ENCODE assay signal across 8 cellular contexts in genomic region chr5:95962785-95963184, GRCh38. TPM values are rescaled to one million over a fixed set of nuclear protein-coding genes. Genes with fewer than 3 reads are reported as not detected.
A peak's percentile ranks its signal among the peaks of the same experiment; 100 is the strongest.
DNase-seq lines count a peak whose midpoint lies in the region; ATAC-seq and TF ChIP-seq lines count a peak whose summit lies in the region.

No MANE protein-coding gene starts in this region.

- intact Hi-C loops in activated CD4-positive, alpha-beta T cell treated with anti-CD3 and anti-CD28 coated beads for 36 hours (cut with DNase I, micrococcal nuclease): loop anchor here (1.0 to 5.0 kb wide), 10 partner anchors 92 to 972 kb away; partner anchors contain the start of genes CAST (in 1 of the 2) and RFESD (in 1 of the 2)
- intact Hi-C loops in thyroid gland (cut with DNase I): loop anchor here (10.0 kb wide), 1 partner anchor 372 kb away; no protein-coding TSS in a partner anchor

- H3K4me1 ChIP-seq in adipocyte (ENCODE audit: control insufficient read depth, insufficient read depth, low read length) (peaks cover 8% of the 10 kb centered on the region), thyroid gland (peaks cover 19 to 24% of the 10 kb centered on the region in 2 donors)

- peak; percentile 37 for DNase-seq in activated CD4-positive, alpha-beta T cell treated with anti-CD3 and anti-CD28 coated beads for 36 hours
- DNase-seq in activated CD4-positive, alpha-beta T cell treated with anti-CD3 and anti-CD28 coated beads, Interleukin-2, amount 50 U/mL, for 1 hour: no peak
- DNase-seq in adipocyte (ENCODE audit: low read depth): no peak
- peak; percentile 9 for DNase-seq in left kidney (ENCODE audit: low read depth, low spot score)
- peak in 1 of 2 donors; percentile 21 for DNase-seq in thyroid gland
- DNase-seq in stimulated activated CD4-positive, alpha-beta T cell treated with anti-CD3 and anti-CD28 coated beads, Interleukin-4, amount 100 ng/mL, for 24 hours: no peak

- H3K9me3 Mint-ChIP-seq in activated CD4-positive, alpha-beta T cell treated with anti-CD3 and anti-CD28 coated beads for 36 hours (ENCODE audit: low read depth): no peaks in the 10 kb centered on the region

- H3K36me3 ChIP-seq in adipocyte (ENCODE audit: control insufficient read depth, insufficient read depth, low read length, severe bottlenecking) (peaks cover 23% of the 10 kb centered on the region), thyroid gland (no peaks in the 10 kb centered on the region)

- peak overlapping the region; percentile 99 to 100 (median 99) for H3K27ac ChIP-seq in thyroid gland

- peaks cover 23% of the 10 kb centered on the region for H3K36me3 Mint-ChIP-seq in activated CD4-positive, alpha-beta T cell treated with anti-CD3 and anti-CD28 coated beads for 36 hours (ENCODE audit: low read depth)

- no peak for TF ChIP-seq POLR2A in thyroid gland (IDR thresholded peaks at IDR 0.05)

- peak overlapping the region; percentile 97 for H3K4me3 Mint-ChIP-seq in activated CD4-positive, alpha-beta T cell treated with anti-CD3 and anti-CD28 coated beads for 36 hours

- peak overlapping the region; percentile 76 for H3K9ac ChIP-seq in adipocyte (ENCODE audit: low read length)

- CTCF ChIA-PET in activated CD4-positive, alpha-beta T cell treated with anti-CD3 and anti-CD28 coated beads for 36 hours (lab: Charles Lee): interaction anchor here (0.5 to 1.9 kb wide), 6 partner anchors 10 to 645 kb away, joined by 3 to 7 read pairs (median 4); no protein-coding TSS in a partner anchor

- whole genome bisulfite sequencing in thyroid gland, 2 donors: 61% methylated on average over 6 of the region's 6 CpGs

- ATAC-seq in activated CD4-positive, alpha-beta T cell treated with anti-CD3 and anti-CD28 coated beads for 36 hours: no peak
- ATAC-seq in GM18909 (IDR thresholded peaks at IDR 0.05; ENCODE audit: poor library complexity, unreplicated experiment) (no peak), HG03457 (IDR thresholded peaks at IDR 0.05; ENCODE audit: unreplicated experiment) (no peak)

- H3K4me3 ChIP-seq in adipocyte (ENCODE audit: low read length) (peak overlapping the region; percentile 86), thyroid gland (replicated peaks in 1 of 3) (no peak overlapping the region)

- peaks cover 47% of the 10 kb centered on the region for H3K4me1 Mint-ChIP-seq in activated CD4-positive, alpha-beta T cell treated with anti-CD3 and anti-CD28 coated beads for 36 hours

- H3K9me3 ChIP-seq in adipocyte (ENCODE audit: control insufficient read depth, low read length) (no peaks in the 10 kb centered on the region), thyroid gland (no peaks in the 10 kb centered on the region)

- POLR2A ChIA-PET in activated CD4-positive, alpha-beta T cell treated with anti-CD3 and anti-CD28 coated beads for 36 hours (lab: Charles Lee): interaction anchor here (0.6 kb wide), 2 partner anchors 103 to 346 kb away, joined by 3 read pairs; no protein-coding TSS in a partner anchor

- no peaks in the 10 kb centered on the region for H3K27me3 ChIP-seq in adipocyte (replicated peaks; ENCODE audit: control insufficient read depth, insufficient read depth, low read length)
- H3K27me3 ChIP-seq in thyroid gland: no peaks in the 10 kb centered on the region

- H3K27me3 Mint-ChIP-seq in activated CD4-positive, alpha-beta T cell treated with anti-CD3 and anti-CD28 coated beads for 36 hours: peaks cover 4% of the 10 kb centered on the region

- TF ChIP-seq CTCF in thyroid gland (IDR thresholded peaks at IDR 0.05): no peak

- H3K27ac Mint-ChIP-seq in activated CD4-positive, alpha-beta T cell treated with anti-CD3 and anti-CD28 coated beads for 36 hours: peak overlapping the region; percentile 96

RNA-seq across cellular contexts. Expression of gene ELL2, which starts 1.1 kb away (rescaled TPM):
- total RNA-seq in activated CD4-positive, alpha-beta T cell treated with anti-CD3 and anti-CD28 coated beads for 36 hours: 100 to 1,000 TPM in 1 of 2 experiments, 10 to 100 TPM in 1; 87.6 to 131 TPM
- 10 to 100 TPM; 56.1 to 80.2 (median 69.6) TPM for total RNA-seq in thyroid gland

Comparison
In these comparisons a context has a peak if more than half of its experiments do, and no peak if none do; other contexts are left out.
1. DNase-seq: peak in activated CD4-positive, alpha-beta T cell treated with anti-CD3 and anti-CD28 coated beads for 36 hours (single experiment) and left kidney (single experiment); none in activated CD4-positive, alpha-beta T cell treated with anti-CD3 and anti-CD28 coated beads, Interleukin-2, amount 50 U/mL, for 1 hour (single experiment), adipocyte (single experiment) and stimulated activated CD4-positive, alpha-beta T cell treated with anti-CD3 and anti-CD28 coated beads, Interleukin-4, amount 100 ng/mL, for 24 hours (single experiment).